6 cellular contexts compared by ENCODE assay signal in the genomic region with DNA sequence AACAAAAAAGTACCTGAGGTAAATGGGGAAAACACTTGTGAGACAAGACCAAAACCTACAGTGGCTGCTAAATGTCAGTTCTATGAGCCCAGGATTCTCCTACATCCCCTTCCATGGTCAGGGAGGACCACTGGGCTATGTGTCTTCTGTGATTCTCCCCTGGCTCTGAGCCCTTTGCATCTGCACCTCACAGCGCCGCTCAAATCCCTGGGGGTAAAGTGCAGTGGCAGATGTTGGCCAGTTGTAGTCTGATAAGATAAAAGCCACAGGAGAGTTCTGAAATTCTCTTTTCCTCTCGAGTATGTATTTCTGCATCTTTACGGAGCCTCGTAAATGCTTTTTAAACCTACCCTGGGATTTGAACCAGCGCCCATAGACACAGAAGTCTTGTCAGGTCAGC.
DNase-seq lines count a peak whose midpoint lies in the region; ATAC-seq and TF ChIP-seq lines count a peak whose summit lies in the region.
"Not testable (repeated sequence)": the region's sequence is repeated elsewhere in the genome, so short reads cannot be mapped to it uniquely, and the experiment has no call there.

No MANE protein-coding gene starts in this region.

- not testable (repeated sequence) for H2AFZ ChIP-seq in DND-41 (ENCODE audit: low read depth, low read length)

- H3K36me3 ChIP-seq in DND-41 (ENCODE audit: insufficient read depth, low read length): not testable (repeated sequence)

- not testable (repeated sequence) for TF ChIP-seq CTCF in DND-41 (IDR thresholded peaks at IDR 0.05; ENCODE audit: borderline replicate concordance, extremely low read depth, low read length, poor library complexity, severe bottlenecking); NB4 (IDR thresholded peaks at IDR 0.05; ENCODE audit: low read depth, low read length)

- H3K9me3 ChIP-seq in DND-41 (ENCODE audit: insufficient read depth, low read length, severe bottlenecking): not testable (repeated sequence)

- H3K27me3 ChIP-seq in DND-41 (ENCODE audit: insufficient read depth, low read length, poor library complexity): not testable (repeated sequence)

- not testable (repeated sequence) for H3K9ac ChIP-seq in DND-41 (ENCODE audit: low read depth, low read length)

- H3K4me1 ChIP-seq in DND-41 (ENCODE audit: insufficient read depth, low read length): peaks cover 22% of the 10 kb centered on the region

- not testable (repeated sequence) for H3K4me2 ChIP-seq in DND-41 (ENCODE audit: insufficient read depth, low read length)

- not testable (repeated sequence) for H4K20me1 ChIP-seq in DND-41 (ENCODE audit: insufficient read depth, low read length)

- not testable (repeated sequence) for TF ChIP-seq POLR2A in NB4 (IDR thresholded peaks at IDR 0.05; ENCODE audit: extremely low read depth, insufficient read length)

- not testable (repeated sequence) for H3K4me3 ChIP-seq in DND-41 (ENCODE audit: low read depth in 1 of 2, low read length in 2 of 2); Jurkat, Clone E6-1 (ENCODE audit: low read length); NB4 (ENCODE audit: low read depth, low read length)

- H3K27ac ChIP-seq in DND-41 (ENCODE audit: low read length): peak overlapping the region; percentile 66; the same call in 1 of the 2 replicates

- DNase-seq in DND-41 (peak; percentile 58), MV-4-11 (lab: John Stamatoyannopoulos, UW) (peak; percentile 9), NB4 (ENCODE audit: low read depth) (peak; percentile 31), RPMI8226 (peak; percentile 36), epidermal melanocyte (ENCODE audit: insufficient read length, low spot score) (peak; percentile 6)
- peak; percentile 50 for DNase-seq in Jurkat, Clone E6-1 (ENCODE audit: low read depth, low spot score)

- H3K79me2 ChIP-seq in DND-41 (ENCODE audit: insufficient read depth, low read length): not testable (repeated sequence)

- ATAC-seq in DND-41 (ENCODE audit: insufficient read depth, low read depth): peak; percentile 37; the same call in 2 of the 3 replicates

Comparison
In these comparisons a context has a peak if more than half of its experiments do, and no peak if none do; other contexts are left out.
1. DNase-seq: peak in every context shown above with its lines; median percentile 58 in DND-41; 50 in Jurkat, Clone E6-1; 36 in RPMI8226; 31 in NB4; 9 in MV-4-11; 6 in epidermal melanocyte.